9 cellular contexts compared by ENCODE assay signal in genomic region chrX:134524181-134524580, GRCh38.
"Had no signal": no experiment of that assay in that cellular context is flagged by ENCODE, and none has a peak within 500 bp of the region (broad histone marks: within the 10 kb centered on the region; RNA-seq: fewer than 3 reads in every experiment).

No MANE protein-coding gene starts in this region.

- H3K4me3 Mint-ChIP-seq: GM23338, H9 had no signal

- H3K9me3 Mint-ChIP-seq: GM23338 had no signal

- H3K4me3 ChIP-seq: GM23338 had no signal

- H3K27ac ChIP-seq: KMS-11 had no signal

- FAIRE-seq: H1, H54, HTR-8/SVneo had no signal

- DNase-seq: H9, HCEC 1CT, IMR-90, KBM-7 had no signal

- ATAC-seq: GM23338 had no signal

- H3K27ac Mint-ChIP-seq: GM23338, H9 had no signal
